8 cellular contexts compared by ENCODE assay signal in genomic region chr1:211228573-211229364, GRCh38. TPM values are rescaled to one million over a fixed set of nuclear protein-coding genes. Genes with fewer than 3 reads are reported as not detected.
DNase-seq lines count a peak whose midpoint lies in the region; ATAC-seq and TF ChIP-seq lines count a peak whose summit lies in the region.
"Not testable (repeated sequence)": the region's sequence is repeated elsewhere in the genome, so short reads cannot be mapped to it uniquely, and the experiment has no call there.

No MANE protein-coding gene starts in this region.

- POLR2A ChIA-PET in activated CD8-positive, alpha-beta T cell treated with anti-CD3 and anti-CD28 coated beads for 36 hours (lab: Charles Lee), result interaction anchor here (0.9 to 1.3 kb wide), 4 partner anchors 13 to 99 kb away, joined by 3 to 6 read pairs (median 4); partner anchors contain the start of gene RCOR3

- peak; percentile 86 for ATAC-seq in activated CD8-positive, alpha-beta T cell treated with anti-CD3 and anti-CD28 coated beads for 36 hours
- ATAC-seq in naive B cell (ENCODE audit: low read depth in 2 of 2), result not testable (repeated sequence)
- peak; percentile 76 for ATAC-seq in stimulated activated naive CD8-positive, alpha-beta T cell treated with anti-CD3 and anti-CD28 coated beads, Interleukin-15, Interleukin-2, amounts not matched to agents 100 U/mL and 50 U/mL, for 24 hours

- H3K27ac Mint-ChIP-seq in activated CD8-positive, alpha-beta T cell treated with anti-CD3 and anti-CD28 coated beads for 36 hours, result peak overlapping the region; percentile 85
- peak overlapping the region; percentile 59 for H3K27ac Mint-ChIP-seq in activated naive CD8-positive, alpha-beta T cell treated with anti-CD3 and anti-CD28 coated beads for 36 hours
- peak overlapping the region in 2 of 6 donors; percentile 27 to 56 for H3K27ac Mint-ChIP-seq in naive B cell

- CTCF ChIA-PET in activated CD8-positive, alpha-beta T cell treated with anti-CD3 and anti-CD28 coated beads for 36 hours (lab: Charles Lee), result interaction anchor here (0.9 to 1.0 kb wide), 3 partner anchors 29 to 94 kb away, joined by 3 to 5 read pairs (median 3); partner anchors contain the start of gene KCNH1

- H3K4me3 Mint-ChIP-seq in activated CD8-positive, alpha-beta T cell treated with anti-CD3 and anti-CD28 coated beads for 36 hours, result peak overlapping the region; percentile 55
- peak overlapping the region; percentile 40 for H3K4me3 Mint-ChIP-seq in activated naive CD8-positive, alpha-beta T cell treated with anti-CD3 and anti-CD28 coated beads for 36 hours
- peak overlapping the region in 6 of 8 donors; percentile 4 to 80 (median 56) for H3K4me3 Mint-ChIP-seq in naive B cell

- intact Hi-C loops in activated CD8-positive, alpha-beta T cell treated with anti-CD3 and anti-CD28 coated beads for 36 hours (cut with micrococcal nuclease), result not testable (repeated sequence)

- not testable (repeated sequence) for TF ChIP-seq CTCF in activated CD8-positive, alpha-beta T cell treated with anti-CD3 and anti-CD28 coated beads for 36 hours (IDR thresholded peaks at IDR 0.05)

- not testable (repeated sequence) for H3K9me3 Mint-ChIP-seq in activated CD8-positive, alpha-beta T cell treated with anti-CD3 and anti-CD28 coated beads for 36 hours; activated naive CD8-positive, alpha-beta T cell treated with anti-CD3 and anti-CD28 coated beads for 36 hours; naive B cell

- H3K4me1 Mint-ChIP-seq in activated CD8-positive, alpha-beta T cell treated with anti-CD3 and anti-CD28 coated beads for 36 hours (ENCODE audit: low read depth), result peaks cover 24% of the 10 kb centered on the region
- H3K4me1 Mint-ChIP-seq in activated naive CD8-positive, alpha-beta T cell treated with anti-CD3 and anti-CD28 coated beads for 36 hours, result peaks cover 23% of the 10 kb centered on the region
- H3K4me1 Mint-ChIP-seq in naive B cell, result peaks cover 5 to 14% (median 10%) of the 10 kb centered on the region in 3 donors

- H3K27me3 Mint-ChIP-seq in activated CD8-positive, alpha-beta T cell treated with anti-CD3 and anti-CD28 coated beads for 36 hours; activated naive CD8-positive, alpha-beta T cell treated with anti-CD3 and anti-CD28 coated beads for 36 hours; naive B cell: not testable (repeated sequence)

- not testable (repeated sequence) for H3K36me3 Mint-ChIP-seq in activated CD8-positive, alpha-beta T cell treated with anti-CD3 and anti-CD28 coated beads for 36 hours (ENCODE audit: low read depth); activated naive CD8-positive, alpha-beta T cell treated with anti-CD3 and anti-CD28 coated beads for 36 hours; naive B cell

- DNase-seq in GDM1 (lab: John Stamatoyannopoulos, UW) (peak; percentile 36), T-helper 9 cell (peak; percentile 16)
- peak; percentile 85 for DNase-seq in activated CD8-positive, alpha-beta T cell treated with anti-CD3 and anti-CD28 coated beads for 36 hours
- DNase-seq in activated T-cell treated with anti-CD3 and anti-CD28 coated beads, Interleukin-2, amount 50 U/mL, for 48 hours, result peak; percentile 58 to 64
- peak; percentile 50 for DNase-seq in activated naive CD8-positive, alpha-beta T cell treated with anti-CD3 and anti-CD28 coated beads for 36 hours
- not testable (repeated sequence) for DNase-seq in naive B cell
- peak; percentile 1 to 46 for DNase-seq in stimulated activated CD4-positive, alpha-beta T cell treated with anti-CD3 and anti-CD28 coated beads, Interleukin-4, amount 100 ng/mL, for 4 hours
- DNase-seq in stimulated activated naive CD8-positive, alpha-beta T cell treated with anti-CD3 and anti-CD28 coated beads, Interleukin-15, Interleukin-2, amounts not matched to agents 100 U/mL and 50 U/mL, for 24 hours, result peak; percentile 52

RNA-seq across cellular contexts. Expression of gene RCOR3, which starts 30.4 kb away (rescaled TPM):
- 10 to 100 TPM; 25.7 to 30.7 TPM for total RNA-seq in activated CD8-positive, alpha-beta T cell treated with anti-CD3 and anti-CD28 coated beads for 36 hours
- 10 to 100 TPM; 31.8 to 33.7 TPM for total RNA-seq in activated naive CD8-positive, alpha-beta T cell treated with anti-CD3 and anti-CD28 coated beads for 36 hours
- polyA plus RNA-seq in naive B cell (ENCODE audit: low read depth in 6 of 6), result 10 to 100 TPM; 16.6 to 43.1 (median 29.5) TPM
